ENCODE assay signal across 9 cellular contexts in the genomic region with DNA sequence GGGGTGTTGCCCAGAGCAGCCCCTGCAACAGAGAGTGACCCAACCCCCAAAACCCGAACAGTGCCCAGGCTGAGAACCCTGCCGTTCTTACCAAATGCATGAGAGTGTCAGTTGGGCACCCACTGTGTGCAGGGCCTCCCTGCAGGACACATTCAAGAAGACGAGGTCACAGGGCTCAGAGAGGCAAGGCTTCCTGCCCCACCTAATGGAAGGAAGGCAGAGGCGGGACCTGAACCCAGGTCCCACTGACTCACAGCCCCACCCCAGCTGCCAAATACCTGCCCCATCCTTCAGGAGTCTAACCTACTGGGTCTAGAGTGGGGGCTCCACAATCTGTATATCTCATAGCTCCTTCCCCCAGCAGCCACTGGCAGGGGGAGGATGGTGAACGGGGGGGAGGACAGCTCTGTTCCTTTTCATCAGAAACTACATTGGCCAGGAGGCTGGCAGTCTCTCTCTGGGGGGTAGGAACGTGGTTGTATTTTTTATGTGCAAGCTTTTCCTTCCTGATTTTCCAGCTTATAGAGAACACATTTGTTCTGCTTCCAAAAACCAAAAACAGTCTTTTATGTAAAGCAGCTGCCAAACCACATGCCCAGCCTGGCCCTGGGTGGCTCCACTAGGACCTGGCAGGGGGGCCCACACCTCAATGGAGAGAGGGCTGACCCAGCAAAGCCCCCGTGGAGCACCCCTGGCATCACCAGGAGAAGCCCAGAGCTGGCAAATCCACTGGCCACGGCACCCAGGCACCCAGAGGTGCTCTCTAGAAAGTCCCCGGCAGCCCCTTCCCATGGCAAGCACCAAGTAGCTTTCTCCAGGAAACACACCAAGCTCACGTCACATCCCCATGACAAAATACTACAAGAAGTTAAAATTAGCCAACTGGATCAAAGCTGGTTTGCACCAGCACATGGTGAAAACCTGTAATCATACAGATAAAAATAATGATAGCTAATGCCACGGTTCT. TPM values are rescaled to one million over a fixed set of nuclear protein-coding genes. Genes with fewer than 3 reads are reported as not detected.
A peak's percentile ranks its signal among the peaks of the same experiment; 100 is the strongest.
DNase-seq lines count a peak whose midpoint lies in the region; ATAC-seq and TF ChIP-seq lines count a peak whose summit lies in the region.
"Had no signal": no experiment of that assay in that cellular context is flagged by ENCODE, and none has a peak within 500 bp of the region (broad histone marks: within the 10 kb centered on the region; RNA-seq: fewer than 3 reads in every experiment).

No MANE protein-coding gene starts in this region.

- no peak overlapping the region for H2AFZ ChIP-seq in SK-N-SH (ENCODE audit: low read depth)

- peaks cover 100% of the 10 kb centered on the region for H3K79me2 ChIP-seq in SK-N-SH (ENCODE audit: insufficient read depth)

- no peaks in the 10 kb centered on the region for H3K9me3 ChIP-seq in SK-N-SH
- no peaks in the 10 kb centered on the region for H3K9me3 ChIP-seq in skeletal muscle satellite cell (replicated peaks; ENCODE audit: low read length)
- H3K9me3 ChIP-seq: ovary had no signal

- POLR2A ChIA-PET in SK-N-SH (lab: Yijun Ruan, JAX) = interaction anchor here (1.9 kb wide), 1 partner anchor 12 kb away, joined by 8 read pairs; no protein-coding TSS in a partner anchor

- H3K4me3 ChIP-seq in SK-N-SH (ENCODE audit: low read depth in 2 of 2, low read length in 1 of 2) (no peak overlapping the region), skeletal muscle satellite cell (ENCODE audit: low read length) (no peak overlapping the region)
- H3K4me3 ChIP-seq: ovary had no signal

- peak overlapping the region; percentile 64 for H3K4me2 ChIP-seq in SK-N-SH
- H3K4me2 ChIP-seq in skeletal muscle satellite cell (ENCODE audit: low read length) = peak overlapping the region; percentile 2

- TF ChIP-seq EP300 in SK-N-SH (IDR thresholded peaks at IDR 0.05; ENCODE audit: borderline replicate concordance in 1 of 2, low read depth in 1 of 2, low read length in 1 of 2) = no peak

- peaks cover 97% of the 10 kb centered on the region for H4K20me1 ChIP-seq in SK-N-SH (ENCODE audit: insufficient read depth)

- H3K27me3 ChIP-seq in SK-N-SH (ENCODE audit: insufficient read depth) = no peaks in the 10 kb centered on the region
- H3K27me3 ChIP-seq in foreskin keratinocyte = no peaks in the 10 kb centered on the region
- no peaks in the 10 kb centered on the region for H3K27me3 ChIP-seq in skeletal muscle satellite cell (ENCODE audit: control insufficient read depth, insufficient read depth, low read length)
- H3K27me3 ChIP-seq: ovary had no signal

- WGBS in SK-N-SH (ENCODE audit: low lambda C conversion rate) = 59% methylated on average over 7 of the region's 11 CpGs

- DNase-seq in H4 (ENCODE audit: low spot score) (peak; percentile 40), SK-N-SH (no peak), foreskin keratinocyte (peak in 1 of 2 donors; percentile 42), NCI-H1436 treated with DMSO at 0.1 percent for 48 hours (lab: John Stamatoyannopoulos, UW) (no peak), DMS114 treated with DMSO at 0.1 percent for 48 hours (lab: John Stamatoyannopoulos, UW; ENCODE audit: unreplicated experiment) (no peak)

- H3F3A ChIP-seq in SK-N-SH (replicated peaks; ENCODE audit: insufficient read depth) = peaks cover 21% of the 10 kb centered on the region

- H3K36me3 ChIP-seq in SK-N-SH (replicated peaks in 1 of 2; ENCODE audit: control insufficient read depth in 1 of 2, insufficient read depth in 2 of 2, low read length in 1 of 2) (no peaks in the 10 kb centered on the region), skeletal muscle satellite cell (ENCODE audit: insufficient read depth, low read length) (no peaks in the 10 kb centered on the region)
- H3K36me3 ChIP-seq: ovary had no signal

- H3K27ac ChIP-seq in SK-N-SH (ENCODE audit: low read depth in 2 of 2, low read length in 1 of 2) (peak overlapping the region; percentile 51 to 71; a peak in 3 of 4 replicates), foreskin keratinocyte (peak overlapping the region; percentile 72)

- ATAC-seq in foreskin keratinocyte (peak; percentile 29), HG03565 (IDR thresholded peaks at IDR 0.05; ENCODE audit: unreplicated experiment) (no peak), HG03469 (IDR thresholded peaks at IDR 0.05; ENCODE audit: unreplicated experiment) (no peak)

- H3K4me1 ChIP-seq in SK-N-SH (ENCODE audit: control insufficient read depth in 1 of 2, insufficient read depth in 2 of 2, low read depth in 1 of 2, low read length in 1 of 2) = peaks cover 45 to 56% of the 10 kb centered on the region in 2 experiments
- H3K4me1 ChIP-seq in foreskin keratinocyte = peaks cover 33% of the 10 kb centered on the region
- peaks cover 67% of the 10 kb centered on the region for H3K4me1 ChIP-seq in skeletal muscle satellite cell (ENCODE audit: control insufficient read depth, insufficient read depth, low read length)

- H3K9me2 ChIP-seq in SK-N-SH = no peaks in the 10 kb centered on the region

- CTCF ChIA-PET in SK-N-SH (lab: Yijun Ruan, JAX) = interaction anchor here (0.6 to 2.1 kb wide), 13 partner anchors 10 to 293 kb away, joined by 3 to 8 read pairs (median 3); a partner anchor contains a TSS

- H3K9ac ChIP-seq in SK-N-SH (no peak overlapping the region), skeletal muscle satellite cell (ENCODE audit: low read depth, low read length) (no peak overlapping the region)

- TF ChIP-seq RAD21 in SK-N-SH (IDR thresholded peaks at IDR 0.05; ENCODE audit: low read length) = no peak

- no peak for TF ChIP-seq CTCF in SK-N-SH (IDR thresholded peaks at IDR 0.05)
- TF ChIP-seq CTCF in foreskin keratinocyte (conservative IDR thresholded peaks at IDR 0.05) = peak; percentile 13

TF ChIP-seq in SK-N-SH, 30 proteins besides CTCF, POLR2A, EP300 and RAD21:
- TF ChIP-seq TCF12 (IDR thresholded peaks at IDR 0.05) (peak; percentile 47), GABPA (IDR thresholded peaks at IDR 0.05; ENCODE audit: low read depth) (no peak), NFIC (IDR thresholded peaks at IDR 0.05; ENCODE audit: borderline replicate concordance) (peak; percentile 9; the same call in 1 of the 2 replicates), RCOR1 (IDR thresholded peaks at IDR 0.05; ENCODE audit: low read length) (no peak)
TF ChIP-seq in SK-N-SH: peak in this region for 2.

RNA-seq across cellular contexts. Expression of a gene that starts 17.0 kb away (rescaled TPM):
- 17.9 and 21.5 TPM in 2 replicates for total RNA-seq in H4 (2014; rRNA removed; shearing (Covaris generic))
- 9.1 and 19.0 TPM in 2 replicates for polyA plus RNA-seq in SK-N-SH (2012; rRNA removed)
- polyA plus RNA-seq in SK-N-SH (2012; cell fraction: cytosol; rRNA removed) = 14.3 and 16.0 TPM in 2 replicates
- polyA plus RNA-seq in SK-N-SH (2012; cell fraction: nucleus; rRNA removed) = 61.3 and 99.7 TPM in 2 replicates
- total RNA-seq in foreskin keratinocyte = 49.8 and 61.0 TPM in 2 replicates
- 32.1 and 38.1 TPM in 2 replicates for polyA plus RNA-seq in foreskin keratinocyte
- total RNA-seq in skeletal muscle satellite cell (2012; rRNA removed) = 46.6 and 66.2 TPM in 2 replicates
